ENCODE assay signal across 1 cellular context in the genomic region with DNA sequence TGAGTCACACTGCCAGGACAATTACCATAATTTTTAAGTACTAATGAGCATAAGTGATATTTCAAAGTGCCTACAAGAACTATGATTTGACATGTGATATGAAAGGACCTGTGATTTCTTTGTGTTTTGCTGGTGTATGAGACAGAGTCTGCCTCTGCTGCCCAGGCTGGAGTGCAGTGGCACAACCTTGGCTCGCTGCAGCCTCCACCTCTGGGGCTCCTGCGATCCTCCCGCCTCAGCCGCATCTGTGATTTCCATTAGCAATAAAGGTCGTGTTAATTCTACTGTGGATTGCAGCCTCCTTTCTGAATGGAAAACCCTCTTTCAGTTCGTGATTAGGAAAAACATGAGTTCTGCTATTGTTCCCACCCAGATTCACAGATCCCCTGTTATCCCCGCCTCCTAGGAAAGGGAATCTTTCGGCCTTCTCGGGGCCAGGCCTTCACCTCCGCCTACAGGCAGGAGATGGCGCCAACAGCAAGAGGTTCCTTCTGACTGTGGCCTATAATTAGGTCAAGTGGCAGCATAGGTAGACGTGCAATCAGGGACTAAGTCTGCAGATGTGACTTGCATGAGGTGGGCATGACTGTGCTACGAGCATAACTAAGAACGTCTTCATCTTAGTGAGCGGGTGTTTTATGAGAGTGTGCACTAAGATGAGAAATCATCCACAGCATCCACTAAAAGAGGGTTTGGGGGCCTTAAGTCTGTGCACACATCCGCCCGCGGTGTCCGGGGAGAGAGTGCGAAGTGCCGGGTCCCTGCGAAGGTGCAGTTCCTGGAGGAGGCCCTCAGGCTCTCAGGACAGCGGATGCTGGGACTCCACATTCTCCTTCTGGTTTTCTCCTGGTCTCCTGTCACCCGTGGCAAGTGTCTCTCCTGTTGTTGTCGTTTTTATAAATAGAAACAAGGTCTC.
TF ChIP-seq lines count a peak whose summit lies in the region.

No MANE protein-coding gene starts in this region.

TF ChIP-seq in GM12878, 131 proteins besides CTCF, POLR2A, EP300 and RAD21 (continued from another document and continues in another):
- TF ChIP-seq ETV6 (conservative IDR thresholded peaks at IDR 0.05 in 1 of 2, IDR thresholded peaks at IDR 0.05 in 1 of 2; ENCODE audit: borderline replicate concordance in 1 of 2, low read depth in 1 of 2) (no peak), ZBTB33 (IDR thresholded peaks at IDR 0.05) (0 out of 2 replicates have a peak, but pooled peaks have one; percentile 22), MXI1 (IDR thresholded peaks at IDR 0.05; ENCODE audit: low read depth, low read length) (no peak), TAF1 (IDR thresholded peaks at IDR 0.05; ENCODE audit: borderline replicate concordance, low read depth, low read length) (no peak), TCF12 (IDR thresholded peaks at IDR 0.05; ENCODE audit: low read depth, low read length) (no peak), POLR2AphosphoS2 (IDR thresholded peaks at IDR 0.05; ENCODE audit: low read depth, low read length) (no peak), ZNF384 (IDR thresholded peaks at IDR 0.05; ENCODE audit: borderline replicate concordance, low read depth, low read length) (no peak), PAX5 (IDR thresholded peaks at IDR 0.05; ENCODE audit: borderline replicate concordance, low read depth, low read length) (no peak), ATF2 (IDR thresholded peaks at IDR 0.05; ENCODE audit: low read length) (no peak), CHD2 (IDR thresholded peaks at IDR 0.05; ENCODE audit: borderline replicate concordance, low read depth, low read length) (no peak), SIX5 (IDR thresholded peaks at IDR 0.05; ENCODE audit: low read depth, low read length, severe bottlenecking) (no peak), CEBPB (IDR thresholded peaks at IDR 0.05; ENCODE audit: borderline replicate concordance in 1 of 2, low read depth in 2 of 2, low read length in 2 of 2) (no peak), LARP7 (IDR thresholded peaks at IDR 0.05) (no peak), BHLHE40 (IDR thresholded peaks at IDR 0.05; ENCODE audit: borderline replicate concordance in 1 of 2, low read depth in 2 of 2, low read length in 1 of 2) (peak in 1 of 2 experiments; percentile 19; a peak in 1 of 4 replicates), MTA2 (IDR thresholded peaks at IDR 0.05; ENCODE audit: low read depth) (no peak), SMAD1 (IDR thresholded peaks at IDR 0.05; ENCODE audit: low read depth, partially characterized antibody) (no peak), NFXL1 (IDR thresholded peaks at IDR 0.05; ENCODE audit: borderline replicate concordance) (no peak), SUZ12 (IDR thresholded peaks at IDR 0.05; ENCODE audit: unreplicated experiment) (no peak), RAD51 (IDR thresholded peaks at IDR 0.05) (no peak), SKIL (IDR thresholded peaks at IDR 0.05; ENCODE audit: low read depth, poor library complexity, severe bottlenecking) (no peak), ZBED1 (IDR thresholded peaks at IDR 0.05; ENCODE audit: borderline replicate concordance) (no peak), NR2F1 (conservative IDR thresholded peaks at IDR 0.05) (0 out of 2 replicates have a peak, but pooled peaks have one; percentile 43), NFYA (IDR thresholded peaks at IDR 0.05; ENCODE audit: borderline replicate concordance, low read depth, low read length) (no peak), ZZZ3 (IDR thresholded peaks at IDR 0.05; ENCODE audit: control insufficient read depth, insufficient read length, low read depth) (no peak), HDAC6 (IDR thresholded peaks at IDR 0.05; ENCODE audit: unreplicated experiment) (no peak), CHD4 (IDR thresholded peaks at IDR 0.05) (no peak), NBN (IDR thresholded peaks at IDR 0.05) (peak; percentile 57; the same call in 1 of the 2 replicates), PAX8 (IDR thresholded peaks at IDR 0.05) (no peak), ASH2L (IDR thresholded peaks at IDR 0.05; ENCODE audit: borderline replicate concordance, low read depth) (no peak), MEF2A (IDR thresholded peaks at IDR 0.05; ENCODE audit: insufficient read depth, low read depth, low read length) (peak; percentile 81), NFIC (IDR thresholded peaks at IDR 0.05; ENCODE audit: low read depth, low read length) (no peak), RBBP5 (conservative IDR thresholded peaks at IDR 0.05) (no peak), CBX5 (IDR thresholded peaks at IDR 0.05; ENCODE audit: low read depth) (no peak), JUND (IDR thresholded peaks at IDR 0.05; ENCODE audit: low read depth, low read length) (no peak), RCOR1 (conservative IDR thresholded peaks at IDR 0.05; ENCODE audit: low read depth, low read length) (no peak)
- TF ChIP-seq, protein P1, sequence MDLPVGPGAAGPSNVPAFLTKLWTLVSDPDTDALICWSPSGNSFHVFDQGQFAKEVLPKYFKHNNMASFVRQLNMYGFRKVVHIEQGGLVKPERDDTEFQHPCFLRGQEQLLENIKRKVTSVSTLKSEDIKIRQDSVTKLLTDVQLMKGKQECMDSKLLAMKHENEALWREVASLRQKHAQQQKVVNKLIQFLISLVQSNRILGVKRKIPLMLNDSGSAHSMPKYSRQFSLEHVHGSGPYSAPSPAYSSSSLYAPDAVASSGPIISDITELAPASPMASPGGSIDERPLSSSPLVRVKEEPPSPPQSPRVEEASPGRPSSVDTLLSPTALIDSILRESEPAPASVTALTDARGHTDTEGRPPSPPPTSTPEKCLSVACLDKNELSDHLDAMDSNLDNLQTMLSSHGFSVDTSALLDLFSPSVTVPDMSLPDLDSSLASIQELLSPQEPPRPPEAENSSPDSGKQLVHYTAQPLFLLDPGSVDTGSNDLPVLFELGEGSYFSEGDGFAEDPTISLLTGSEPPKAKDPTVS (IDR thresholded peaks at IDR 0.05; ENCODE audit: low read depth, low read length), result no peak
- TF ChIP-seq, protein P2, sequence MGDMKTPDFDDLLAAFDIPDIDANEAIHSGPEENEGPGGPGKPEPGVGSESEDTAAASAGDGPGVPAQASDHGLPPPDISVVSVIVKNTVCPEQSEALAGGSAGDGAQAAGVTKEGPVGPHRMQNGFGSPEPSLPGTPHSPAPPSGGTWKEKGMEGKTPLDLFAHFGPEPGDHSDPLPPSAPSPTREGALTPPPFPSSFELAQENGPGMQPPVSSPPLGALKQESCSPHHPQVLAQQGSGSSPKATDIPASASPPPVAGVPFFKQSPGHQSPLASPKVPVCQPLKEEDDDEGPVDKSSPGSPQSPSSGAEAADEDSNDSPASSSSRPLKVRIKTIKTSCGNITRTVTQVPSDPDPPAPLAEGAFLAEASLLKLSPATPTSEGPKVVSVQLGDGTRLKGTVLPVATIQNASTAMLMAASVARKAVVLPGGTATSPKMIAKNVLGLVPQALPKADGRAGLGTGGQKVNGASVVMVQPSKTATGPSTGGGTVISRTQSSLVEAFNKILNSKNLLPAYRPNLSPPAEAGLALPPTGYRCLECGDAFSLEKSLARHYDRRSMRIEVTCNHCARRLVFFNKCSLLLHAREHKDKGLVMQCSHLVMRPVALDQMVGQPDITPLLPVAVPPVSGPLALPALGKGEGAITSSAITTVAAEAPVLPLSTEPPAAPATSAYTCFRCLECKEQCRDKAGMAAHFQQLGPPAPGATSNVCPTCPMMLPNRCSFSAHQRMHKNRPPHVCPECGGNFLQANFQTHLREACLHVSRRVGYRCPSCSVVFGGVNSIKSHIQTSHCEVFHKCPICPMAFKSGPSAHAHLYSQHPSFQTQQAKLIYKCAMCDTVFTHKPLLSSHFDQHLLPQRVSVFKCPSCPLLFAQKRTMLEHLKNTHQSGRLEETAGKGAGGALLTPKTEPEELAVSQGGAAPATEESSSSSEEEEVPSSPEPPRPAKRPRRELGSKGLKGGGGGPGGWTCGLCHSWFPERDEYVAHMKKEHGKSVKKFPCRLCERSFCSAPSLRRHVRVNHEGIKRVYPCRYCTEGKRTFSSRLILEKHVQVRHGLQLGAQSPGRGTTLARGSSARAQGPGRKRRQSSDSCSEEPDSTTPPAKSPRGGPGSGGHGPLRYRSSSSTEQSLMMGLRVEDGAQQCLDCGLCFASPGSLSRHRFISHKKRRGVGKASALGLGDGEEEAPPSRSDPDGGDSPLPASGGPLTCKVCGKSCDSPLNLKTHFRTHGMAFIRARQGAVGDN (IDR thresholded peaks at IDR 0.05), result no peak
- TF ChIP-seq, protein P3, sequence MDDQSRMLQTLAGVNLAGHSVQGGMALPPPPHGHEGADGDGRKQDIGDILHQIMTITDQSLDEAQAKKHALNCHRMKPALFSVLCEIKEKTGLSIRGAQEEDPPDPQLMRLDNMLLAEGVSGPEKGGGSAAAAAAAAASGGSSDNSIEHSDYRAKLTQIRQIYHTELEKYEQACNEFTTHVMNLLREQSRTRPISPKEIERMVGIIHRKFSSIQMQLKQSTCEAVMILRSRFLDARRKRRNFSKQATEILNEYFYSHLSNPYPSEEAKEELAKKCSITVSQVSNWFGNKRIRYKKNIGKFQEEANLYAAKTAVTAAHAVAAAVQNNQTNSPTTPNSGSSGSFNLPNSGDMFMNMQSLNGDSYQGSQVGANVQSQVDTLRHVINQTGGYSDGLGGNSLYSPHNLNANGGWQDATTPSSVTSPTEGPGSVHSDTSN (IDR thresholded peaks at IDR 0.05; ENCODE audit: insufficient replicate concordance, low read depth, low read length), result no peak
- TF ChIP-seq, protein P4, sequence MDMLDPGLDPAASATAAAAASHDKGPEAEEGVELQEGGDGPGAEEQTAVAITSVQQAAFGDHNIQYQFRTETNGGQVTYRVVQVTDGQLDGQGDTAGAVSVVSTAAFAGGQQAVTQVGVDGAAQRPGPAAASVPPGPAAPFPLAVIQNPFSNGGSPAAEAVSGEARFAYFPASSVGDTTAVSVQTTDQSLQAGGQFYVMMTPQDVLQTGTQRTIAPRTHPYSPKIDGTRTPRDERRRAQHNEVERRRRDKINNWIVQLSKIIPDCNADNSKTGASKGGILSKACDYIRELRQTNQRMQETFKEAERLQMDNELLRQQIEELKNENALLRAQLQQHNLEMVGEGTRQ (IDR thresholded peaks at IDR 0.05; ENCODE audit: borderline replicate concordance, low read depth, low read length), result no peak
- TF ChIP-seq, protein P5, sequence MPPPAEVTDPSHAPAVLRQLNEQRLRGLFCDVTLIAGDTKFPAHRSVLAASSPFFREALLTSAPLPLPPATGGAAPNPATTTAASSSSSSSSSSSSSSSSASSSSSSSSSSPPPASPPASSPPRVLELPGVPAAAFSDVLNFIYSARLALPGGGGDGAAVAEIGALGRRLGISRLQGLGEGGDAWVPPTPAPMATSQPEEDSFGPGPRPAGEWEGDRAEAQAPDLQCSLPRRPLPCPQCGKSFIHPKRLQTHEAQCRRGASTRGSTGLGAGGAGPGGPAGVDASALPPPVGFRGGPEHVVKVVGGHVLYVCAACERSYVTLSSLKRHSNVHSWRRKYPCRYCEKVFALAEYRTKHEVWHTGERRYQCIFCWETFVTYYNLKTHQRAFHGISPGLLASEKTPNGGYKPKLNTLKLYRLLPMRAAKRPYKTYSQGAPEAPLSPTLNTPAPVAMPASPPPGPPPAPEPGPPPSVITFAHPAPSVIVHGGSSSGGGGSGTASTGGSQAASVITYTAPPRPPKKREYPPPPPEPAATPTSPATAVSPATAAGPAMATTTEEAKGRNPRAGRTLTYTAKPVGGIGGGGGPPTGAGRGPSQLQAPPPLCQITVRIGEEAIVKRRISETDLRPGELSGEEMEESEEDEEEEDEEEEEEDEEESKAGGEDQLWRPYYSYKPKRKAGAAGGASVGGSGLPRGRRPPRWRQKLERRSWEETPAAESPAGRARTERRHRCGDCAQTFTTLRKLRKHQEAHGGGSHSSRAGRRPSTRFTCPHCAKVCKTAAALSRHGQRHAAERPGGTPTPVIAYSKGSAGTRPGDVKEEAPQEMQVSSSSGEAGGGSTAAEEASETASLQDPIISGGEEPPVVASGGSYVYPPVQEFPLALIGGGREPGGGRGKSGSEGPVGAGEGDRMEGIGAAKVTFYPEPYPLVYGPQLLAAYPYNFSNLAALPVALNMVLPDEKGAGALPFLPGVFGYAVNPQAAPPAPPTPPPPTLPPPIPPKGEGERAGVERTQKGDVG (CRISPR knock-in tag; IDR thresholded peaks at IDR 0.05), result no peak
- TF ChIP-seq, protein P6, sequence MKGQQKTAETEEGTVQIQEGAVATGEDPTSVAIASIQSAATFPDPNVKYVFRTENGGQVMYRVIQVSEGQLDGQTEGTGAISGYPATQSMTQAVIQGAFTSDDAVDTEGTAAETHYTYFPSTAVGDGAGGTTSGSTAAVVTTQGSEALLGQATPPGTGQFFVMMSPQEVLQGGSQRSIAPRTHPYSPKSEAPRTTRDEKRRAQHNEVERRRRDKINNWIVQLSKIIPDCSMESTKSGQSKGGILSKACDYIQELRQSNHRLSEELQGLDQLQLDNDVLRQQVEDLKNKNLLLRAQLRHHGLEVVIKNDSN (IDR thresholded peaks at IDR 0.05; ENCODE audit: borderline replicate concordance, extremely low read length, insufficient read depth, low read depth, low read length), result no peak
